Comparison of ENCODE assay signal across 1 cellular context in genomic region chr2:46481541-46482193, GRCh38.
TF ChIP-seq lines count a peak whose summit lies in the region.

No MANE protein-coding gene starts in this region.

TF ChIP-seq in GM23338, 12 proteins besides CTCF, POLR2A, EP300 and RAD21 (continued from another document):
- no peak for TF ChIP-seq ZNF462 (CRISPR knock-in tag; IDR thresholded peaks at IDR 0.05)
TF ChIP-seq in GM23338: peak in this region for 0.
